Comparison of ENCODE assay signal across 8 cellular contexts in the genomic region with DNA sequence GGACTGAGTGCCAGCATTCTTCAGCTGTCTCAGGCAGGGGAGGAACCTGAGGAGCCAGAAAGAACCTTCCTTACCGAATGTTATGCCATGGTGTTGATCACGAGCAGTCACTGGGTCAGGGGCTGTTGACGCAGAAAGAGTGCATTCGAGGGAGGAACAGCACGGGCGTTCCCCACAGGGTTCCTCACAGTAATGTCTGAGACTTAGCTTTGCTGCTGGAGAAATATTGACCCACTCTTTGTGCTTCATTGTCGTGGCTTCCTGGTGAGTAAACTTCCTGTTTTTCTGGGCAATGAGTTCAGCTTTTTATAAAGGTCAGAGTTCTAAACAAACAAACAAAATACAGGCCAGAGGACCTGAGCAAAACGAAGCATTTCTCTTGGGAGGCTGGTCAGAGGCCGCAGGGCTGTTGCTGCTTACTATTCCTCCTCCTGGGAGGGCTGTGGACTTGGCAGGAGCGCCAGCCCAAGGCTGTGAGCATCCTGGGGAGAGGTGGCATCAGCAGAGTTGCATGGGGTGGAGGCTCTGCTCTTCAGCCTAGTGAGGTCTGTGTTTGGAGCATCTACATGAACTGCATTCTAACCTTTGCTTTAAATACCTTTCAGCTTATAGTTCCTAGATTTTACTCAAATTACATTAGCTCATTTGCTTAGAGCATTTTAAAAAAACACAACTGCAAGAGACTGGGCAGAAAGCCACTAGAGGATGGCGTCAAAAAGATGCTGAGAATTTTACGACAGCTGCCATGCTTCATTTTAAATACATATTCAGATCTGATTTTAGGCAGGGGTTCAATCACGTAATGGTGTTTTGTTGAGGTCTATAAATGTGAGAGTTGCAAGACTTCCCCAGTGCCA.
DNase-seq lines count a peak whose midpoint lies in the region; ATAC-seq, FAIRE-seq and TF ChIP-seq lines count a peak whose summit lies in the region.

No MANE protein-coding gene starts in this region.

- H2BK12ac ChIP-seq in mesenchymal stem cell (ENCODE audit: low read length in 2 of 2): no peak overlapping the region

- H3K27me3 Mint-ChIP-seq in CD14-positive monocyte (ENCODE audit: low read depth in 3 of 3): peaks cover 0 to 1% (median 0%) of the 10 kb centered on the region in 3 donors
- no peaks in the 10 kb centered on the region for H3K27me3 Mint-ChIP-seq in astrocyte (ENCODE audit: low read depth, unreplicated experiment)

- peaks cover 8% of the 10 kb centered on the region for H3K9me1 ChIP-seq in IMR-90 (ENCODE audit: insufficient read depth, low read length)

- dilution Hi-C loops in IMR-90 (cut with HindIII; ENCODE audit: low sequenced_read_pairs, unreplicated experiment): no loop called here

- H3K9me3 Mint-ChIP-seq in CD14-positive monocyte: peaks cover under 1 to 5% (median 2%) of the 10 kb centered on the region in 7 donors
- H3K9me3 Mint-ChIP-seq in astrocyte (ENCODE audit: unreplicated experiment): no peaks in the 10 kb centered on the region

- H4K5ac ChIP-seq in IMR-90 (ENCODE audit: low read depth, low read length): peak overlapping the region; percentile 56; the same call in 1 of the 2 replicates

- H3K27ac Mint-ChIP-seq in CD14-positive monocyte (peak overlapping the region in 6 of 7 donors; percentile 18 to 78 (median 36)), astrocyte (ENCODE audit: unreplicated experiment) (no peak overlapping the region)

- H3K4me3 ChIP-seq in IMR-90 (ENCODE audit: insufficient read depth, low read depth, low read length): no peak overlapping the region
- H3K4me3 ChIP-seq in astrocyte (ENCODE audit: insufficient read depth, low read depth, low read length): no peak overlapping the region
- no peak overlapping the region for H3K4me3 ChIP-seq in mesenchymal stem cell (ENCODE audit: insufficient read depth in 1 of 2, low read depth in 1 of 2, low read length in 2 of 2)

- TF ChIP-seq CTCF in CD14-positive monocyte (IDR thresholded peaks at IDR 0.05) (no peak), IMR-90 (conservative IDR thresholded peaks at IDR 0.05; ENCODE audit: low read depth, low read length) (no peak), astrocyte (IDR thresholded peaks at IDR 0.05; ENCODE audit: insufficient read depth, low read depth, low read length) (no peak)

- H3K4me1 Mint-ChIP-seq in CD14-positive monocyte (peaks cover 7% of the 10 kb centered on the region), astrocyte (ENCODE audit: low read depth, unreplicated experiment) (no peaks in the 10 kb centered on the region)

- no peaks in the 10 kb centered on the region for H3K79me2 ChIP-seq in astrocyte (ENCODE audit: insufficient read depth, low read length)

- H3K27ac ChIP-seq in IMR-90 (ENCODE audit: insufficient read depth, low read length): peak overlapping the region; percentile 86; the same call in 1 of the 2 replicates
- no peak overlapping the region for H3K27ac ChIP-seq in astrocyte (ENCODE audit: low read depth, low read length)
- no peak overlapping the region for H3K27ac ChIP-seq in mesenchymal stem cell (ENCODE audit: low read length, poor library complexity, severe bottlenecking)

- H3K14ac ChIP-seq in IMR-90 (replicated peaks; ENCODE audit: low read depth, low read length) (peak overlapping the region; percentile 74), mesenchymal stem cell (ENCODE audit: low read length in 2 of 2) (peak overlapping the region in 1 of 2 experiments; percentile 86)

- no peak for TF ChIP-seq RAD21 in IMR-90 (IDR thresholded peaks at IDR 0.05; ENCODE audit: low read length)

- H3K56ac ChIP-seq in IMR-90 (ENCODE audit: extremely low read depth, insufficient read depth, low read length): no peak overlapping the region

- H3K36me3 Mint-ChIP-seq in CD14-positive monocyte: peaks cover 71 to 81% of the 10 kb centered on the region in 2 donors
- peaks cover 34% of the 10 kb centered on the region for H3K36me3 Mint-ChIP-seq in astrocyte (ENCODE audit: low read depth, unreplicated experiment)

- H3K23ac ChIP-seq in IMR-90 (ENCODE audit: low read depth, low read length): peak overlapping the region; percentile 95
- no peak overlapping the region for H3K23ac ChIP-seq in mesenchymal stem cell (ENCODE audit: low read length in 2 of 2)

- no TSS peak for BruUV-seq in IMR-90 (replicated peaks; lab: Mats Ljungman, UMichigan)

- H3K9ac ChIP-seq in IMR-90 (ENCODE audit: low read depth, low read length) (no peak overlapping the region), astrocyte (ENCODE audit: low read length) (peak overlapping the region; percentile 6), mesenchymal stem cell (ENCODE audit: low read length) (no peak overlapping the region)

- H3K18ac ChIP-seq in IMR-90 (ENCODE audit: low read depth, low read length) (peak overlapping the region; percentile 71), mesenchymal stem cell (ENCODE audit: low read depth in 1 of 2, low read length in 2 of 2) (peak overlapping the region in 1 of 2 experiments; percentile 4)

- peak overlapping the region; percentile 53; the same call in 1 of the 2 replicates for H2BK20ac ChIP-seq in IMR-90 (ENCODE audit: low read depth, low read length)

- no peak for TF ChIP-seq POLR2A in IMR-90 (IDR thresholded peaks at IDR 0.05; ENCODE audit: low read depth, low read length)

- in situ Hi-C loops in IMR-90 (cut with MboI; ENCODE audit: low sequenced_read_pairs): no loop called here

- H3K4me2 ChIP-seq in IMR-90 (ENCODE audit: low read depth, low read length) (peak overlapping the region; percentile 2; the same call in 1 of the 2 replicates), astrocyte (ENCODE audit: low read length) (peak overlapping the region; percentile 37), mesenchymal stem cell (ENCODE audit: low read length, poor library complexity, severe bottlenecking) (no peak overlapping the region)

- peak overlapping the region; percentile 67 for H3K4ac ChIP-seq in IMR-90 (ENCODE audit: low read depth, low read length)
- no peak overlapping the region for H3K4ac ChIP-seq in mesenchymal stem cell (ENCODE audit: low read depth in 1 of 2, low read length in 2 of 2)

- peak overlapping the region; percentile 47 to 64 for H4K8ac ChIP-seq in IMR-90 (ENCODE audit: low read depth in 2 of 2, low read length in 2 of 2)
- no peak overlapping the region for H4K8ac ChIP-seq in mesenchymal stem cell (ENCODE audit: low read length)

- H2BK5ac ChIP-seq in IMR-90 (ENCODE audit: low read depth, low read length, poor library complexity, severe bottlenecking) (peak overlapping the region; percentile 35), mesenchymal stem cell (ENCODE audit: low read depth, low read length, poor library complexity, severe bottlenecking) (no peak overlapping the region)

- peak overlapping the region; percentile 70 for H2AK5ac ChIP-seq in IMR-90 (ENCODE audit: low read depth, low read length)
- H2AK5ac ChIP-seq in mesenchymal stem cell (ENCODE audit: low read length, severe bottlenecking): no peak overlapping the region

- ATAC-seq in IMR-90 (ENCODE audit: low read depth): peak; percentile 88
- ATAC-seq in GM21515 (IDR thresholded peaks at IDR 0.05; ENCODE audit: unreplicated experiment): no peak
- ATAC-seq in GM21447 (IDR thresholded peaks at IDR 0.05; ENCODE audit: unreplicated experiment): no peak

- H2BK120ac ChIP-seq in IMR-90 (ENCODE audit: low read depth, low read length): no peak overlapping the region; the same call in 1 of the 2 replicates
- H2BK120ac ChIP-seq in mesenchymal stem cell (ENCODE audit: low read depth, low read length): no peak overlapping the region

- no peaks in the 10 kb centered on the region for H3K27me3 ChIP-seq in IMR-90 (ENCODE audit: control insufficient read depth, insufficient read depth, low read length)
- no peaks in the 10 kb centered on the region for H3K27me3 ChIP-seq in astrocyte (ENCODE audit: insufficient read depth, low read length)
- no peaks in the 10 kb centered on the region for H3K27me3 ChIP-seq in mesenchymal stem cell (ENCODE audit: control insufficient read depth in 1 of 2, insufficient read depth in 1 of 2, low read length in 2 of 2)

- peaks cover 5% of the 10 kb centered on the region; the same call in 1 of the 2 replicates for H4K20me1 ChIP-seq in IMR-90 (ENCODE audit: insufficient read depth, low read length)
- H4K20me1 ChIP-seq in astrocyte (ENCODE audit: insufficient read depth, low read length): no peaks in the 10 kb centered on the region

- H2AFZ ChIP-seq in IMR-90 (replicated peaks; ENCODE audit: low read length, poor library complexity): peak overlapping the region; percentile 54
- peak overlapping the region; percentile 19 for H2AFZ ChIP-seq in astrocyte (ENCODE audit: low read depth, low read length)
- no peak overlapping the region for H2AFZ ChIP-seq in mesenchymal stem cell (ENCODE audit: low read depth, low read length)

- H3K4me3 Mint-ChIP-seq in CD14-positive monocyte (no peak overlapping the region), astrocyte (ENCODE audit: unreplicated experiment) (no peak overlapping the region)

- POLR2A ChIA-PET in IMR-90 (lab: Charles Lee; ENCODE audit: unreplicated experiment): no interaction called here

- peak overlapping the region; percentile 25 for H2AK9ac ChIP-seq in IMR-90 (replicated peaks; ENCODE audit: low read depth, low read length, poor library complexity)

- peaks cover 0 to 9% of the 10 kb centered on the region in 2 experiments; a peak in 1 of 4 replicates for H3K79me1 ChIP-seq in IMR-90 (ENCODE audit: low read depth in 1 of 2, low read length in 2 of 2)
- peaks cover 6% of the 10 kb centered on the region for H3K79me1 ChIP-seq in mesenchymal stem cell (replicated peaks; ENCODE audit: low read length, poor library complexity, severe bottlenecking)

- H2BK15ac ChIP-seq in IMR-90 (ENCODE audit: low read depth, low read length) (peak overlapping the region; percentile 48; the same call in 2 of the 3 replicates), mesenchymal stem cell (ENCODE audit: low read depth, poor library complexity, severe bottlenecking) (no peak overlapping the region)

- CTCF ChIA-PET in IMR-90 (lab: Yijun Ruan, JAX): no interaction called here

- H4K91ac ChIP-seq in IMR-90 (ENCODE audit: insufficient read depth, low read depth, low read length) (0 out of 2 replicates have a peak overlapping the region, but pooled peaks have one; percentile 27), mesenchymal stem cell (ENCODE audit: low read length) (no peak overlapping the region)

- DNase-seq in CD14-positive monocyte (ENCODE audit: low spot score) (no peak), IMR-90 (peak; percentile 64), astrocyte (ENCODE audit: low read depth) (no peak), mesenchymal stem cell (peak; percentile 28), SHP77 treated with DMSO at 0.1 percent for 48 hours (lab: John Stamatoyannopoulos, UW) (no peak), urothelium cell line (ENCODE audit: low spot score) (no peak)

- FAIRE-seq in astrocyte (lab: Jason Lieb, UNC) (no peak), urothelium cell line (lab: Jason Lieb, UNC) (no peak)

- WGBS in IMR-90 (ENCODE audit: extremely low coverage in 2 of 2, insufficient read length in 1 of 2), 2 experiments: 46% methylated on average over 8 of the region's 13 CpGs; no CpG with 5 or more reads in 1 of the 2 experiments
- 68% methylated on average over 13 of the region's 13 CpGs for WGBS in mesenchymal stem cell

- no peaks in the 10 kb centered on the region for H3K9me3 ChIP-seq in IMR-90 (ENCODE audit: control insufficient read depth, insufficient read depth, low read length)
- H3K9me3 ChIP-seq in astrocyte (ENCODE audit: insufficient read depth, low read depth, low read length): no peaks in the 10 kb centered on the region
- H3K9me3 ChIP-seq in mesenchymal stem cell (ENCODE audit: control insufficient read depth, low read length): no peaks in the 10 kb centered on the region

- intact Hi-C loops in CD14-positive monocyte (cut with micrococcal nuclease): no loop called here
- intact Hi-C loops in IMR-90 (cut with micrococcal nuclease): no loop called here

- H3K36me3 ChIP-seq in IMR-90 (ENCODE audit: control insufficient read depth, insufficient read depth, low read length) (peaks cover 33% of the 10 kb centered on the region), astrocyte (ENCODE audit: insufficient read depth, low read length) (peaks cover 3% of the 10 kb centered on the region), mesenchymal stem cell (ENCODE audit: control insufficient read depth in 1 of 2, insufficient read depth in 2 of 2, low read depth in 1 of 2, low read length in 2 of 2) (peaks cover 27 to 73% of the 10 kb centered on the region in 2 experiments)

- H3K4me1 ChIP-seq in IMR-90 (ENCODE audit: control insufficient read depth, insufficient read depth, low read length) (peaks cover 11% of the 10 kb centered on the region), astrocyte (ENCODE audit: insufficient read depth, low read length) (peaks cover 8% of the 10 kb centered on the region), mesenchymal stem cell (ENCODE audit: control insufficient read depth, insufficient read depth, low read depth, low read length) (peaks cover 9% of the 10 kb centered on the region)

Comparison
In these comparisons a context has a peak if more than half of its experiments do, and no peak if none do; other contexts are left out.
1. DNase-seq: peak in IMR-90 (single experiment) and mesenchymal stem cell (single experiment); none in CD14-positive monocyte (single experiment), astrocyte (single experiment), SHP77 treated with DMSO at 0.1 percent for 48 hours (single experiment) and urothelium cell line (single experiment).